In the genomic region with DNA sequence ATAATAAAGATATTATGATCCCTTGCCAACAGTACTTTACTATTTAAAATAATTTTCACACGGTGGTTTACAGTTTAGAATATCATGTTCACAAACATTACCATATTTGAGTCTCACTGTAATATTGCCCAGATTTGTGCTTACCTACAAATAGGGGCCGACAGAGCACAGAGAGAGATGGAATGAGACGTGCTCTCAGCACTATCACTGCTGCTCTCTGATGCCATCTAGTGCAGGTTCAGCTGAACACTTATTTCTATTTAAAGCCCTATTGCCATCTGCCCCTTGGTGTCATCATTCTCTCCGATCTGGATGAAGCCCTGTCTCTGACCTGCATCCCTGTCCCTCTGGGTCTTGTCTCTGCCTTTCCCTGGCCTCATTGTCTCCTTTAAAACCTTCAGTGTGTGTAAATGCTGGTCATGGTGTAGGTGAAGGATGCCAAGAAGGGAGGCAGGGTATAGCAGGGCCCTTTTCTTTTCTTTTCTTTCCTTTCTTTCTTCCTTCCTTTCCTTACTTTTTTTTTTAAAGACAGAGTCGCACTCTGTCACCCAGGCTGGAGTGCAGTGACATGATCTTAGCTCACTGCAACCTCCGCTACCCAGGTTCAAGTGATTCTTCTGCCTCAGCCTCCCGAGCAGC, we compare ENCODE assay signal across 1 cellular context.
TF ChIP-seq lines count a peak whose summit lies in the region.

No MANE protein-coding gene starts in this region.

TF ChIP-seq in H1, 55 proteins besides CTCF, POLR2A, EP300 and RAD21:
- no peak for TF ChIP-seq NRF1 (IDR thresholded peaks at IDR 0.05; ENCODE audit: low read depth, low read length)
- TF ChIP-seq CHD2 (IDR thresholded peaks at IDR 0.05; ENCODE audit: low read length): no peak
- no peak for TF ChIP-seq SAP30 (IDR thresholded peaks at IDR 0.05; ENCODE audit: insufficient read depth, insufficient replicate concordance, low read length)
- 0 out of 2 replicates have a peak, but pooled peaks have one; percentile 18 for TF ChIP-seq YY1 (IDR thresholded peaks at IDR 0.05; ENCODE audit: low read depth, low read length)
- no peak for TF ChIP-seq TCF12 (IDR thresholded peaks at IDR 0.05; ENCODE audit: low read depth, low read length)
- TF ChIP-seq SIN3A (conservative IDR thresholded peaks at IDR 0.05 in 1 of 2, IDR thresholded peaks at IDR 0.05 in 1 of 2; ENCODE audit: low read depth in 1 of 2, low read length in 2 of 2): no peak
- no peak for TF ChIP-seq KDM4A (IDR thresholded peaks at IDR 0.05; ENCODE audit: low read depth, low read length, severe bottlenecking)
- no peak for TF ChIP-seq TEAD4 (IDR thresholded peaks at IDR 0.05; ENCODE audit: low read depth, low read length)
- TF ChIP-seq, protein P1, sequence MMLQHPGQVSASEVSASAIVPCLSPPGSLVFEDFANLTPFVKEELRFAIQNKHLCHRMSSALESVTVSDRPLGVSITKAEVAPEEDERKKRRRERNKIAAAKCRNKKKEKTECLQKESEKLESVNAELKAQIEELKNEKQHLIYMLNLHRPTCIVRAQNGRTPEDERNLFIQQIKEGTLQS (IDR thresholded peaks at IDR 0.05; ENCODE audit: insufficient read depth, low read depth, low read length): 0 out of 2 replicates have a peak, but pooled peaks have one; percentile 28
- peak; percentile 64; the same call in 1 of the 2 replicates for TF ChIP-seq CEBPB (IDR thresholded peaks at IDR 0.05; ENCODE audit: low read depth, low read length)
- no peak for TF ChIP-seq SP4 (IDR thresholded peaks at IDR 0.05; ENCODE audit: low read length)
- TF ChIP-seq BCL11A (IDR thresholded peaks at IDR 0.05; ENCODE audit: low read depth in 2 of 2, low read length in 2 of 2): no peak
- TF ChIP-seq, protein P2, sequence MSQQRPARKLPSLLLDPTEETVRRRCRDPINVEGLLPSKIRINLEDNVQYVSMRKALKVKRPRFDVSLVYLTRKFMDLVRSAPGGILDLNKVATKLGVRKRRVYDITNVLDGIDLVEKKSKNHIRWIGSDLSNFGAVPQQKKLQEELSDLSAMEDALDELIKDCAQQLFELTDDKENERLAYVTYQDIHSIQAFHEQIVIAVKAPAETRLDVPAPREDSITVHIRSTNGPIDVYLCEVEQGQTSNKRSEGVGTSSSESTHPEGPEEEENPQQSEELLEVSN (IDR thresholded peaks at IDR 0.05): no peak
- no peak for TF ChIP-seq SUZ12 (IDR thresholded peaks at IDR 0.05; ENCODE audit: low read length)
- TF ChIP-seq CHD1 (IDR thresholded peaks at IDR 0.05; ENCODE audit: low read depth, low read length): no peak
